In genomic region chr11:69865707-69866106, GRCh38 we compare ENCODE assay signal across 24 cellular contexts. TPM values are rescaled to one million over a fixed set of nuclear protein-coding genes. Genes with fewer than 3 reads are reported as not detected.
"Had no signal": no experiment of that assay in that cellular context is flagged by ENCODE, and none has a peak within 500 bp of the region (broad histone marks: within the 10 kb centered on the region; RNA-seq: fewer than 3 reads in every experiment).

No MANE protein-coding gene starts in this region.

- H3K27ac ChIP-seq: RWPE1 had no signal

- H3K9ac ChIP-seq: SK-N-SH had no signal

- ATAC-seq: Panc1, PC-3 had no signal

- H3K4me3 ChIP-seq: MG63 had no signal

- H3K27me3 ChIP-seq: MG63 had no signal

- H3K36me3 ChIP-seq: MG63 had no signal

- H3K4me2 ChIP-seq: SK-N-SH had no signal

- DNase-seq: Karpas-422, KG1, MG63, NCI-H1092, NCI-H1105 treated with DMSO at 0.1 percent for 48 hours, NCI-H1417 treated with DMSO at 0.1 percent for 48 hours, NCI-H146, NCI-H1694 treated with DMSO at 0.1 percent for 48 hours, NCI-H1930, NCI-H2081 treated with DMSO at 0.1 percent for 48 hours, NCI-H2171, NCI-H226, NCI-H446, NCI-H510A, NCI-H524 treated with DMSO at 0.1 percent for 48 hours, NCI-H69, NCI-H774, PC-3, SHP77, SK-N-SH, SW 1271 had no signal

- H3K9me3 ChIP-seq: MG63, SK-N-SH had no signal

RNA-seq across cellular contexts. Expression of gene FGF3, which starts 46.5 kb away (rescaled TPM):
- total RNA-seq: PC-3, SK-MEL-5 had no signal
- polyA plus RNA-seq: SK-N-SH had no signal
